ENCODE assay signal across 19 cellular contexts in genomic region chr21:24456358-24456757, GRCh38.
DNase-seq lines count a peak whose midpoint lies in the region; ATAC-seq, FAIRE-seq and TF ChIP-seq lines count a peak whose summit lies in the region.
"Had no signal": no experiment of that assay in that cellular context is flagged by ENCODE, and none has a peak within 500 bp of the region (broad histone marks: within the 10 kb centered on the region; RNA-seq: fewer than 3 reads in every experiment).

No MANE protein-coding gene starts in this region.

- peak; percentile 42 for FAIRE-seq in HTR-8/SVneo (lab: Jason Lieb, UNC)
- FAIRE-seq: A549 had no signal

- no peak for TF ChIP-seq CTCF in fibroblast of pulmonary artery (IDR thresholded peaks at IDR 0.05; ENCODE audit: low read length, missing control alignments)
- TF ChIP-seq CTCF in retinal pigment epithelial cell (conservative IDR thresholded peaks at IDR 0.05; ENCODE audit: low read depth, low read length): no peak

- no peaks in the 10 kb centered on the region for H3K27me3 ChIP-seq in HAP-1 (ENCODE audit: low read depth)

- ATAC-seq in HG02840 (IDR thresholded peaks at IDR 0.05; ENCODE audit: low FRiP score, unreplicated experiment): no peak
- ATAC-seq: A549 had no signal

- no peaks in the 10 kb centered on the region for H3K36me3 ChIP-seq in HAP-1 (replicated peaks)

- H3K9me3 ChIP-seq in HAP-1: no peaks in the 10 kb centered on the region
- H3K9me3 ChIP-seq: A549 had no signal

- DNase-seq in HTR-8/SVneo (ENCODE audit: insufficient read length, low spot score) (no peak), amniotic epithelial cell (ENCODE audit: low read depth) (peak; percentile 1), fibroblast of pulmonary artery (ENCODE audit: low read depth) (peak; percentile 2), retinal pigment epithelial cell (ENCODE audit: low read depth) (peak; percentile 2), HAP-1 (ENCODE audit: low spot score in 2 of 2) (no peak), NCI-H345 treated with DMSO at 0.1 percent for 48 hours (lab: John Stamatoyannopoulos, UW; ENCODE audit: unreplicated experiment) (no peak)
- DNase-seq: CD4-positive, alpha-beta memory T cell; DMS153; GF-D8; H9; KG1; NCI-H1417 treated with DMSO at 0.1 percent for 48 hours; NCI-H187 treated with DMSO at 0.1 percent for 48 hours; NCI-H2227 treated with DMSO at 0.1 percent for 48 hours; NCI-H524; NCI-H82; SHP77 treated with DMSO at 0.1 percent for 48 hours had no signal

- no peak overlapping the region for H3K4me3 ChIP-seq in fibroblast of pulmonary artery (replicated peaks; ENCODE audit: low read depth, low read length)
- no peak overlapping the region for H3K4me3 ChIP-seq in retinal pigment epithelial cell (ENCODE audit: low read length)
- no peak overlapping the region for H3K4me3 ChIP-seq in HAP-1
- H3K4me3 ChIP-seq: A549 had no signal

- in situ Hi-C loops in HAP-1 (cut with MboI; ENCODE audit: low sequenced_read_pairs): no loop called here

- no peaks in the 10 kb centered on the region; the same call in 1 of the 2 replicates for H3K4me1 ChIP-seq in HAP-1
- H3K4me1 ChIP-seq: A549 had no signal

Comparison
In these comparisons a context has a peak if more than half of its experiments do, and no peak if none do; other contexts are left out.
1. DNase-seq: peak in amniotic epithelial cell (single experiment), fibroblast of pulmonary artery (single experiment) and retinal pigment epithelial cell (single experiment); none in HTR-8/SVneo (single experiment), HAP-1 (0 of 2) and NCI-H345 treated with DMSO at 0.1 percent for 48 hours (single experiment).